ENCODE assay signal across 16 cellular contexts in the genomic region with DNA sequence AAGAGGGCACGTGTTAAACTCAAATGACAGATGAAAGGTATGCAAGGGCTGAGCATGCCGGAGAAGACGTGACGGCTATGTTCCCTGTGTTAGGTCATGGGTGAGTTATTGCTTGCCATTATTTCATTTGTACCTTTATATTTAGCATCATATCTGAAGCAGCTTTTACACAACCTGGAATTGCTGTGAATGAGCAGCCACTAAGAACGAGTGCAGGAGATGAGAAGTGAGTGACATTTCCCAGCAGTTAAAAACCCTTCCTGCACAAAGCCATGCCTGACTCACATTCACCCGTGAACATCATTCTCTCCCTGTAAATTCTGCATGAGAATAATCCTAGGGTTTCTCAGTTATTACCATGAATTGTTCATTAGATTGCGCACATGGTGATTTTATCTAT.
DNase-seq lines count a peak whose midpoint lies in the region; ATAC-seq and TF ChIP-seq lines count a peak whose summit lies in the region.
"Had no signal": no experiment of that assay in that cellular context is flagged by ENCODE, and none has a peak within 500 bp of the region (broad histone marks: within the 10 kb centered on the region; RNA-seq: fewer than 3 reads in every experiment).

No MANE protein-coding gene starts in this region.

- no peaks in the 10 kb centered on the region for H4K20me1 ChIP-seq in osteoblast (ENCODE audit: insufficient read depth, low read length)
- H4K20me1 ChIP-seq: BLaER1 treated with 17β-estradiol and CSF1 and Interleukin-3, amounts not matched to agents 10 nM and 100 nM had no signal

- H2AFZ ChIP-seq in osteoblast (ENCODE audit: low read length): peak overlapping the region; percentile 16

- no peak for TF ChIP-seq CTCF in osteoblast (IDR thresholded peaks at IDR 0.05; ENCODE audit: extremely low read depth, low read depth, low read length)

- no peak overlapping the region for H3K4me3 ChIP-seq in osteoblast (ENCODE audit: insufficient read depth, low read length)
- H3K4me3 ChIP-seq: A549; BLaER1 treated with 17β-estradiol and CSF1 and Interleukin-3, amounts not matched to agents 10 nM and 100 nM had no signal

- intact Hi-C loops in Right ventricle myocardium superior (cut with DNase I): no loop called here
- intact Hi-C loops in cardiac septum (cut with DNase I): no loop called here

- H3K4me2 ChIP-seq in osteoblast (ENCODE audit: insufficient read depth, low read length): no peak overlapping the region
- H3K4me2 ChIP-seq: A549; BLaER1 treated with 17β-estradiol and CSF1 and Interleukin-3, amounts not matched to agents 10 nM and 100 nM had no signal

- no peak overlapping the region for H3K27ac ChIP-seq in osteoblast (ENCODE audit: low read depth, low read length)
- H3K27ac ChIP-seq: 22Rv1; A549; BLaER1 treated with 17β-estradiol and CSF1 and Interleukin-3, amounts not matched to agents 10 nM and 100 nM; C4-2B had no signal

- ATAC-seq in Right ventricle myocardium superior (ENCODE audit: poor library complexity): peak; percentile 34
- ATAC-seq: A549; CD8-positive, alpha-beta T cell had no signal

- no peaks in the 10 kb centered on the region for H3K27me3 ChIP-seq in osteoblast (ENCODE audit: insufficient read depth, low read length)
- H3K27me3 ChIP-seq: BLaER1 treated with 17β-estradiol and CSF1 and Interleukin-3, amounts not matched to agents 10 nM and 100 nM had no signal

- no peaks in the 10 kb centered on the region for H3K79me2 ChIP-seq in osteoblast (ENCODE audit: insufficient read depth, low read length)

- H3K9me3 ChIP-seq in osteoblast (ENCODE audit: low read depth, low read length): no peaks in the 10 kb centered on the region
- H3K9me3 ChIP-seq: A549; BLaER1 treated with 17β-estradiol and CSF1 and Interleukin-3, amounts not matched to agents 10 nM and 100 nM; Caco-2 had no signal

- DNase-seq in Right ventricle myocardium superior (no peak), cardiac septum (ENCODE audit: low spot score) (no peak), osteoblast (ENCODE audit: insufficient read length, low spot score, missing footprints) (peak; percentile 32), germinal center (ENCODE audit: low spot score) (no peak), globus pallidus (ENCODE audit: low spot score) (no peak)
- DNase-seq: AML-193; Caco-2; Calu3; CD4-positive, alpha-beta T cell; CD8-positive, alpha-beta T cell; DMS79 treated with DMSO at 0.1 percent for 48 hours; GF-D8 had no signal

- H3K36me3 ChIP-seq in osteoblast (ENCODE audit: insufficient read depth, low read length): no peaks in the 10 kb centered on the region
- H3K36me3 ChIP-seq: BLaER1 treated with 17β-estradiol and CSF1 and Interleukin-3, amounts not matched to agents 10 nM and 100 nM had no signal

- H3K4me1 ChIP-seq in osteoblast (ENCODE audit: insufficient read depth, low read length): no peaks in the 10 kb centered on the region
- H3K4me1 ChIP-seq: A549; BLaER1 treated with 17β-estradiol and CSF1 and Interleukin-3, amounts not matched to agents 10 nM and 100 nM; Caco-2 had no signal
